In the genomic region with DNA sequence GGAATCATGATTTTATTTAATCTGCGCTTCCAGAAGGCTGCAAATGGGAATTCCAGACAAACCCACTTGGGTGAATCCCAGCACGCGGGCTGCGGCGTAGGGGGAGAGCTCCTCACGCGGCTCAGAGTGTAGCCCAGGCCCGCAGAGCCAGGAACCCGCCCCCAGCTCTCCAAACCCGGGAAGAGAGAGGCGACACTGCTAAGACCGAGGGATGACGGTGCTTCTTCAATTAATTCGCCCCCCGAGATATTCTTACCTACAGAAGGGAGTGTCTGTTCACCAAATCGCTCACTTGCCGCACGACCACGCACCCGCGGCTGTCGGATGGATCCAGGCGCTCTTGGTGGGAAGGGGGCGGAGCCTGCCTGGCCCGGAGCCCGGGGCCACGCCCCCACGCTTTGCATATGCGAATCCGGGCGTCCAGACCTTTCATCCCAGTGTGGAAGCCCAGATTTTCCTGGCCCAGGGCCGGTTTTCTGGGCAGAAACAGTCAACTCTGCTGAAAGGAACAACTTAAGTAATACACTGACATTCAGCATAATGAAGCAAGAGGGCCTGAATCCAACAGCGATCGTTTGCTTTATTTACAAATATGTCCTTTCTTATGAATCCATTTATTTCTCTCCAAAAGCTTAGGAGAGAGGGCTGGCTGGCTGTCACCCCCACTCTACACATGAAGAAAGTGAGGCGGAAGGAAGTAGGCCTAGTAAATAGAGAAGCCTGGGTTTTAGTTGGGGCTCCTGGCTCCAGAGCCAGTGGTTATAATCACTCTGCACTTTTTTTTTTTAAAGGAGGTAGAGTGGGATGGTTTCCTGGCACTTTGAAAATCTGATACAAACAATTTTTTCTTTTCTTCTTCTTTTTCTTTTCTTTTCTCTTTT, we compare ENCODE assay signal across 8 cellular contexts. TPM values are rescaled to one million over a fixed set of nuclear protein-coding genes. Genes with fewer than 3 reads are reported as not detected.
DNase-seq lines count a peak whose midpoint lies in the region; ATAC-seq lines count a peak whose summit lies in the region.

A gene (minus strand): TSS at position 342 of the 881 bp plus-strand sequence. CDS start 15,710 bp downstream, outside the sequence.

- ATAC-seq in GM21360 (IDR thresholded peaks at IDR 0.05; ENCODE audit: unreplicated experiment), result no peak

- DNase-seq in EH (ENCODE audit: low read depth), result peak; percentile 76
- DNase-seq in NCI-H2227 (lab: John Stamatoyannopoulos, UW; ENCODE audit: unreplicated experiment), result peak; percentile 37
- peak; percentile 69 for DNase-seq in dermis blood vessel endothelial cell
- peak; percentile 33 for DNase-seq in smooth muscle cell of the brain vasculature (ENCODE audit: low read depth, low spot score)
- DNase-seq in NCI-H2107 (lab: John Stamatoyannopoulos, UW), result no peak
- DNase-seq in RPMI8226, result no peak

- peak within 1 kb of the TSS; percentile 30 for H3K27ac ChIP-seq in layer of hippocampus (ENCODE audit: low read depth, low read length)

- H3K27me3 ChIP-seq in layer of hippocampus (ENCODE audit: control insufficient read depth, insufficient read depth, low read length), result no peaks in the 10 kb centered on the region

RNA-seq across cellular contexts. Expression of the gene that starts here (rescaled TPM):
- 0.14 TPM in 1 of 2 replicates, not detected in the other for total RNA-seq in dermis blood vessel endothelial cell

Comparison
In these comparisons a context has a peak if more than half of its experiments do, and no peak if none do; other contexts are left out.
1. Peak in DNase-seq in dermis blood vessel endothelial cell; RNA of the gene not detected or under 1 TPM.
2. DNase-seq: peak in EH (single experiment), NCI-H2227 (single experiment) and smooth muscle cell of the brain vasculature (single experiment); none in NCI-H2107 (single experiment) and RPMI8226 (single experiment).